In the genomic region with DNA sequence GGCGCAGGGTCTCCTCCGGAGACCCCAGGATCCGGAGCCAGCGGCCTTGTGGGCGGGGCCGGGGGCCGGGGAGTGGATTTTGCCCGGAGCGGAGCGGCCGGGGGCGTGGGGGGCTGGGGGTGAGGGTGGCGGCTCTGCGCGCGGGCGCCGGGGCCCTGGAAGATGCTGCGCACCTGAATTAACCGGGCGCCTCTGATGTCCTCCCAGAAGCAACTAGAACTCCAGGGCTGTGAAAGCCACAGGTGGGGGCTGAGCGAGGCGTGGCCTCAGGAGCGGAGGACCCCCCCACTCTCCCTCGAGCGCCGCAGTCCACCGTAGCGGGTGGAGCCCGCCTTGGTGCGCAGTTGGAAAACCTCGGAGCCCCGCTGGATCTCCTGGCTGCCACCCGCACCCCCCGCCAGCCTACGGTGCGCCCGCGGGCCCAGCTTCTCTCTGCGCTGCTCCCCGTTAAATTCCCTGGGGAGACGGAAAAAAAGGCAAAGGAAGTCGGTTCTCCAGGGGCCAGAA, we compare ENCODE assay signal across 1 cellular context.
A peak's percentile ranks its signal among the peaks of the same experiment; 100 is the strongest.
TF ChIP-seq lines count a peak whose summit lies in the region.

No MANE protein-coding gene starts in this region.

TF ChIP-seq in HepG2, 621 proteins besides CTCF, POLR2A, EP300 and RAD21 (continued from another document):
- TF ChIP-seq, protein P1, sequence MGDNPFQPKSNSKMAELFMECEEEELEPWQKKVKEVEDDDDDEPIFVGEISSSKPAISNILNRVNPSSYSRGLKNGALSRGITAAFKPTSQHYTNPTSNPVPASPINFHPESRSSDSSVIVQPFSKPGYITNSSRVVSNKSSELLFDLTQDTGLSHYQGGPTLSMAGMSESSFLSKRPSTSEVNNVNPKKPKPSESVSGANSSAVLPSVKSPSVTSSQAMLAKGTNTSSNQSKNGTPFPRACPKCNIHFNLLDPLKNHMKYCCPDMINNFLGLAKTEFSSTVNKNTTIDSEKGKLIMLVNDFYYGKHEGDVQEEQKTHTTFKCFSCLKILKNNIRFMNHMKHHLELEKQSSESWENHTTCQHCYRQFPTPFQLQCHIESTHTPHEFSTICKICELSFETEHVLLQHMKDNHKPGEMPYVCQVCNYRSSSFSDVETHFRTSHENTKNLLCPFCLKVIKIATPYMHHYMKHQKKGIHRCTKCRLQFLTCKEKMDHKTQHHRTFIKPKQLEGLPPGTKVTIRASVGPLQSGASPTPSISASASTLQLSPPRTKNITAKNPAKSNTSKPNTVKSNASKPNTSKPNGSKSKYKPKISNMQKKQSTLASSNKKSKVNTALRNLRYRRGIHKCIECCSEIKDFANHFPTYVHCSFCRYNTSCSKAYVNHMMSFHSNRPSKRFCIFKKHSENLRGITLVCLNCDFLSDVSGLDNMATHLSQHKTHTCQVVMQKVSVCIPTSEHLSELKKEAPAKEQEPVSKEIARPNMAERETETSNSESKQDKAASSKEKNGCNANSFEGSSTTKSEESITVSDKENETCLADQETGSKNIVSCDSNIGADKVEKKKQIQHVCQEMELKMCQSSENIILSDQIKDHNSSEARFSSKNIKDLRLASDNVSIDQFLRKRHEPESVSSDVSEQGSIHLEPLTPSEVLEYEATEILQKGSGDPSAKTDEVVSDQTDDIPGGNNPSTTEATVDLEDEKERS (CRISPR knock-in tag; IDR thresholded peaks at IDR 0.05): no peak
- TF ChIP-seq, protein P2, sequence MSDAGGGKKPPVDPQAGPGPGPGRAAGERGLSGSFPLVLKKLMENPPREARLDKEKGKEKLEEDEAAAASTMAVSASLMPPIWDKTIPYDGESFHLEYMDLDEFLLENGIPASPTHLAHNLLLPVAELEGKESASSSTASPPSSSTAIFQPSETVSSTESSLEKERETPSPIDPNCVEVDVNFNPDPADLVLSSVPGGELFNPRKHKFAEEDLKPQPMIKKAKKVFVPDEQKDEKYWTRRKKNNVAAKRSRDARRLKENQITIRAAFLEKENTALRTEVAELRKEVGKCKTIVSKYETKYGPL (CRISPR knock-in tag; IDR thresholded peaks at IDR 0.05): no peak
- TF ChIP-seq, protein P3, sequence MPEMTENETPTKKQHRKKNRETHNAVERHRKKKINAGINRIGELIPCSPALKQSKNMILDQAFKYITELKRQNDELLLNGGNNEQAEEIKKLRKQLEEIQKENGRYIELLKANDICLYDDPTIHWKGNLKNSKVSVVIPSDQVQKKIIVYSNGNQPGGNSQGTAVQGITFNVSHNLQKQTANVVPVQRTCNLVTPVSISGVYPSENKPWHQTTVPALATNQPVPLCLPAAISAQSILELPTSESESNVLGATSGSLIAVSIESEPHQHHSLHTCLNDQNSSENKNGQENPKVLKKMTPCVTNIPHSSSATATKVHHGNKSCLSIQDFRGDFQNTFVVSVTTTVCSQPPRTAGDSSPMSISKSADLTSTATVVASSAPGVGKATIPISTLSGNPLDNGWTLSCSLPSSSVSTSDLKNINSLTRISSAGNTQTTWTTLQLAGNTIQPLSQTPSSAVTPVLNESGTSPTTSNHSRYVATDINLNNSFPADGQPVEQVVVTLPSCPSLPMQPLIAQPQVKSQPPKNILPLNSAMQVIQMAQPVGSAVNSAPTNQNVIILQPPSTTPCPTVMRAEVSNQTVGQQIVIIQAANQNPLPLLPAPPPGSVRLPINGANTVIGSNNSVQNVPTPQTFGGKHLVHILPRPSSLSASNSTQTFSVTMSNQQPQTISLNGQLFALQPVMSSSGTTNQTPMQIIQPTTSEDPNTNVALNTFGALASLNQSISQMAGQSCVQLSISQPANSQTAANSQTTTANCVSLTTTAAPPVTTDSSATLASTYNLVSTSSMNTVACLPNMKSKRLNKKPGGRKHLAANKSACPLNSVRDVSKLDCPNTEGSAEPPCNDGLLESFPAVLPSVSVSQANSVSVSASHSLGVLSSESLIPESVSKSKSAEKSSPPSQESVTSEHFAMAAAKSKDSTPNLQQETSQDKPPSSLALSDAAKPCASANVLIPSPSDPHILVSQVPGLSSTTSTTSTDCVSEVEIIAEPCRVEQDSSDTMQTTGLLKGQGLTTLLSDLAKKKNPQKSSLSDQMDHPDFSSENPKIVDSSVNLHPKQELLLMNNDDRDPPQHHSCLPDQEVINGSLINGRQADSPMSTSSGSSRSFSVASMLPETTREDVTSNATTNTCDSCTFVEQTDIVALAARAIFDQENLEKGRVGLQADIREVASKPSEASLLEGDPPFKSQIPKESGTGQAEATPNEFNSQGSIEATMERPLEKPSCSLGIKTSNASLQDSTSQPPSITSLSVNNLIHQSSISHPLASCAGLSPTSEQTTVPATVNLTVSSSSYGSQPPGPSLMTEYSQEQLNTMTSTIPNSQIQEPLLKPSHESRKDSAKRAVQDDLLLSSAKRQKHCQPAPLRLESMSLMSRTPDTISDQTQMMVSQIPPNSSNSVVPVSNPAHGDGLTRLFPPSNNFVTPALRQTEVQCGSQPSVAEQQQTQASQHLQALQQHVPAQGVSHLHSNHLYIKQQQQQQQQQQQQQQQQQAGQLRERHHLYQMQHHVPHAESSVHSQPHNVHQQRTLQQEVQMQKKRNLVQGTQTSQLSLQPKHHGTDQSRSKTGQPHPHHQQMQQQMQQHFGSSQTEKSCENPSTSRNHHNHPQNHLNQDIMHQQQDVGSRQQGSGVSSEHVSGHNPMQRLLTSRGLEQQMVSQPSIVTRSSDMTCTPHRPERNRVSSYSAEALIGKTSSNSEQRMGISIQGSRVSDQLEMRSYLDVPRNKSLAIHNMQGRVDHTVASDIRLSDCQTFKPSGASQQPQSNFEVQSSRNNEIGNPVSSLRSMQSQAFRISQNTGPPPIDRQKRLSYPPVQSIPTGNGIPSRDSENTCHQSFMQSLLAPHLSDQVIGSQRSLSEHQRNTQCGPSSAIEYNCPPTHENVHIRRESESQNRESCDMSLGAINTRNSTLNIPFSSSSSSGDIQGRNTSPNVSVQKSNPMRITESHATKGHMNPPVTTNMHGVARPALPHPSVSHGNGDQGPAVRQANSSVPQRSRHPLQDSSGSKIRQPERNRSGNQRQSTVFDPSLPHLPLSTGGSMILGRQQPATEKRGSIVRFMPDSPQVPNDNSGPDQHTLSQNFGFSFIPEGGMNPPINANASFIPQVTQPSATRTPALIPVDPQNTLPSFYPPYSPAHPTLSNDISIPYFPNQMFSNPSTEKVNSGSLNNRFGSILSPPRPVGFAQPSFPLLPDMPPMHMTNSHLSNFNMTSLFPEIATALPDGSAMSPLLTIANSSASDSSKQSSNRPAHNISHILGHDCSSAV (CRISPR knock-in tag; IDR thresholded peaks at IDR 0.05; ENCODE audit: borderline replicate concordance): no peak
- TF ChIP-seq ZNF253 (CRISPR knock-in tag; IDR thresholded peaks at IDR 0.05; ENCODE audit: borderline replicate concordance) (no peak), CENPT (CRISPR knock-in tag; IDR thresholded peaks at IDR 0.05; ENCODE audit: low read depth) (no peak), FOXP1 (IDR thresholded peaks at IDR 0.05) (no peak), FOXP1 (CRISPR knock-in tag; IDR thresholded peaks at IDR 0.05) (no peak), ZNF34 (CRISPR knock-in tag; IDR thresholded peaks at IDR 0.05; ENCODE audit: borderline replicate concordance) (0 out of 2 replicates have a peak, but pooled peaks have one; percentile 20), ASH2L (IDR thresholded peaks at IDR 0.05; ENCODE audit: insufficient read length, low read depth, low read length) (peak; percentile 44), ZNF607 (CRISPR knock-in tag; IDR thresholded peaks at IDR 0.05; ENCODE audit: borderline replicate concordance) (no peak), SETDB1 (CRISPR knock-in tag; IDR thresholded peaks at IDR 0.05; ENCODE audit: borderline replicate concordance) (no peak), NPAS2 (CRISPR knock-in tag; IDR thresholded peaks at IDR 0.05; ENCODE audit: borderline replicate concordance) (no peak), ZNF451 (CRISPR knock-in tag; IDR thresholded peaks at IDR 0.05) (no peak), ZNF274 (CRISPR knock-in tag; IDR thresholded peaks at IDR 0.05) (0 out of 2 replicates have a peak, but pooled peaks have one; percentile 19), SRSF4 (IDR thresholded peaks at IDR 0.05; ENCODE audit: low read depth, low read length, poor library complexity, severe bottlenecking) (no peak), NR2C2 (CRISPR knock-in tag; IDR thresholded peaks at IDR 0.05; ENCODE audit: borderline replicate concordance) (no peak), SP4 (CRISPR knock-in tag; IDR thresholded peaks at IDR 0.05) (no peak), TOE1 (CRISPR knock-in tag; IDR thresholded peaks at IDR 0.05) (no peak), PPARG (CRISPR knock-in tag; conservative IDR thresholded peaks at IDR 0.05) (no peak)
- TF ChIP-seq, protein P4, sequence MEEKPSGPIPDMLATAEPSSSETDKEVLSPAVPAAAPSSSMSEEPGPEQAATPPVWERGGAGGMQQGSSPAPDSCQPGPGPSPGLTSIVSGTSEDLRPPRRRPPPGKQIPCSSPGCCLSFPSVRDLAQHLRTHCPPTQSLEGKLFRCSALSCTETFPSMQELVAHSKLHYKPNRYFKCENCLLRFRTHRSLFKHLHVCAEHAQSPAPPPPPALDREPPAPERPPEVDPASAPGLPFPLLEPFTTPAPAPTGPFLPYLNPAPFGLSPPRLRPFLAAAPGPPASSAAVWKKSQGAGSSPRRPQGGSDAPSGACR (CRISPR knock-in tag; IDR thresholded peaks at IDR 0.05): no peak
- TF ChIP-seq, protein P5, sequence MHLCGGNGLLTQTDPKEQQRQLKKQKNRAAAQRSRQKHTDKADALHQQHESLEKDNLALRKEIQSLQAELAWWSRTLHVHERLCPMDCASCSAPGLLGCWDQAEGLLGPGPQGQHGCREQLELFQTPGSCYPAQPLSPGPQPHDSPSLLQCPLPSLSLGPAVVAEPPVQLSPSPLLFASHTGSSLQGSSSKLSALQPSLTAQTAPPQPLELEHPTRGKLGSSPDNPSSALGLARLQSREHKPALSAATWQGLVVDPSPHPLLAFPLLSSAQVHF (CRISPR knock-in tag; IDR thresholded peaks at IDR 0.05): no peak
